Comparison of ENCODE assay signal across 8 cellular contexts in genomic region chrX:76172325-76172887, GRCh38. TPM values are rescaled to one million over a fixed set of nuclear protein-coding genes. Genes with fewer than 3 reads are reported as not detected.
DNase-seq lines count a peak whose midpoint lies in the region; ATAC-seq and TF ChIP-seq lines count a peak whose summit lies in the region.

No MANE protein-coding gene starts in this region.

- peak overlapping the region; percentile 93 for H3K4me3 Mint-ChIP-seq in neural progenitor cell

- H3K27me3 Mint-ChIP-seq in neural progenitor cell (ENCODE audit: insufficient read depth, low read depth): no peaks in the 10 kb centered on the region

- peak; percentile 53 for ATAC-seq in GM21381 (IDR thresholded peaks at IDR 0.05; ENCODE audit: unreplicated experiment)
- ATAC-seq in PC-3: peak; percentile 58
- no peak for ATAC-seq in HG03280 (IDR thresholded peaks at IDR 0.05; ENCODE audit: unreplicated experiment)

- H3K36me3 ChIP-seq in PC-3 (ENCODE audit: low read depth, low read length) (peaks cover 24% of the 10 kb centered on the region), neural progenitor cell (no peaks in the 10 kb centered on the region)

- POLR2A ChIA-PET in PC-3 (lab: Charles Lee; ENCODE audit: unreplicated experiment): interaction anchor here (1.0 kb wide), 1 partner anchor 12 kb away, joined by 3 read pairs; no protein-coding TSS in a partner anchor

- H3K9me3 ChIP-seq in PC-3 (ENCODE audit: low read length) (no peaks in the 10 kb centered on the region), neural progenitor cell (ENCODE audit: low read depth) (no peaks in the 10 kb centered on the region)

- H3K4me1 Mint-ChIP-seq in neural progenitor cell: peaks cover 20% of the 10 kb centered on the region

- H3K79me2 ChIP-seq in PC-3 (ENCODE audit: low read length): peaks cover 43% of the 10 kb centered on the region
- peaks cover 29% of the 10 kb centered on the region for H3K79me2 ChIP-seq in neural progenitor cell (ENCODE audit: low read depth)

- TF ChIP-seq CTCF in 22Rv1 (IDR thresholded peaks at IDR 0.05): no peak
- TF ChIP-seq CTCF in PC-3 (conservative IDR thresholded peaks at IDR 0.05; ENCODE audit: low read depth, low read length): no peak
- no peak for TF ChIP-seq CTCF in neural progenitor cell (IDR thresholded peaks at IDR 0.05)

- H3K36me3 Mint-ChIP-seq in neural progenitor cell: peaks cover 6% of the 10 kb centered on the region

- intact Hi-C loops in PC-3 (cut with micrococcal nuclease): loop anchor here (5.0 kb wide), 1 partner anchor 80 kb away; no protein-coding TSS in a partner anchor

- peak overlapping the region; percentile 88 for H3K4me3 ChIP-seq in PC-3 (ENCODE audit: low read length)
- peak overlapping the region; percentile 61 for H3K4me3 ChIP-seq in neural progenitor cell

- peaks cover 23% of the 10 kb centered on the region for H4K20me1 ChIP-seq in PC-3 (ENCODE audit: low read length)
- H4K20me1 ChIP-seq in neural progenitor cell (ENCODE audit: low read depth): no peaks in the 10 kb centered on the region

- no peaks in the 10 kb centered on the region for H3F3A ChIP-seq in PC-3 (ENCODE audit: low read length, unreplicated experiment)
- no peaks in the 10 kb centered on the region for H3F3A ChIP-seq in neural progenitor cell (ENCODE audit: low read depth)

- H3K4me1 ChIP-seq in PC-3 (ENCODE audit: insufficient read depth, low read length) (peaks cover 21% of the 10 kb centered on the region), neural progenitor cell (peaks cover 7% of the 10 kb centered on the region)

- H3K9me3 Mint-ChIP-seq in neural progenitor cell: peaks cover 5% of the 10 kb centered on the region

- peak overlapping the region; percentile 86 for H2AFZ ChIP-seq in PC-3 (ENCODE audit: low read length)
- no peak overlapping the region for H2AFZ ChIP-seq in neural progenitor cell (replicated peaks)

- CTCF ChIA-PET in PC-3 (lab: Charles Lee): no interaction called here

- no peaks in the 10 kb centered on the region for H3K9me2 ChIP-seq in PC-3 (replicated peaks; ENCODE audit: low read length)

- BruUV-seq in PC-3 (replicated peaks; lab: Mats Ljungman, UMichigan): no TSS peak

- H3K27ac ChIP-seq in 22Rv1 (peak overlapping the region; percentile 51; the same call in 1 of the 2 replicates), PC-3 (ENCODE audit: low read length) (peak overlapping the region; percentile 80), epithelial cell of prostate (peak overlapping the region; percentile 81), neural progenitor cell (no peak overlapping the region)

- H3K4me2 ChIP-seq in PC-3 (ENCODE audit: low read length): peak overlapping the region; percentile 99
- H3K4me2 ChIP-seq in neural progenitor cell: peak overlapping the region; percentile 73

- H3K9ac ChIP-seq in PC-3 (ENCODE audit: low read length): peak overlapping the region; percentile 97
- no peak overlapping the region for H3K9ac ChIP-seq in neural progenitor cell

- peak overlapping the region; percentile 89 for H3K27ac Mint-ChIP-seq in neural progenitor cell

- H3K27me3 ChIP-seq in PC-3 (ENCODE audit: low read length) (no peaks in the 10 kb centered on the region), neural progenitor cell (no peaks in the 10 kb centered on the region)

- DNase-seq in PC-3: no peak
- DNase-seq in epithelial cell of prostate (ENCODE audit: low read depth, low spot score): no peak
- peak; percentile 60 for DNase-seq in neural progenitor cell (ENCODE audit: low spot score)
- no peak for DNase-seq in OCI-M1 (lab: John Stamatoyannopoulos, UW)
- no peak for DNase-seq in SKM-1 (lab: John Stamatoyannopoulos, UW; ENCODE audit: unreplicated experiment)

RNA-seq across cellular contexts. Expression of gene PBDC1, which starts 0.5 kb away (rescaled TPM):
- total RNA-seq in PC-3 (2014; rRNA removed) (16.2 and 21.1 TPM in 2 replicates), neural progenitor cell (ENCODE audit: low replicate concordance) (16.0 and 17.3 TPM in 2 replicates)
